Comparison of ENCODE assay signal across 29 cellular contexts in genomic region chr6:22296936-22297335, GRCh38. TPM values are rescaled to one million over a fixed set of nuclear protein-coding genes. Genes with fewer than 3 reads are reported as not detected.
"Had no signal": no experiment of that assay in that cellular context is flagged by ENCODE, and none has a peak within 500 bp of the region (broad histone marks: within the 10 kb centered on the region; RNA-seq: fewer than 3 reads in every experiment).

PRL (minus strand) TSS chr6:22297036; CDS start chr6:22296982, 54 bp downstream.

- H3K36me3 ChIP-seq: colonic mucosa, esophagus squamous epithelium, gastrocnemius medialis, heart left ventricle, left lung, lower lobe of right lung had no signal

- DNase-seq: colonic mucosa; cortex of kidney; effector CD8-positive, alpha-beta T cell; effector memory CD8-positive, alpha-beta T cell; endodermal cell; erythroblast; esophagus squamous epithelium; foreskin fibroblast; foreskin melanocyte; gastrocnemius medialis; heart left ventricle; hippocampal formation; left cardiac atrium; left lung; left ventricle myocardium superior; lower lobe of right lung; mesenchymal stem cell; mucosa of descending colon had no signal

- FAIRE-seq: islet of Langerhans, keratinocyte had no signal

- H3K27ac ChIP-seq: colonic mucosa, epithelial cell of prostate, esophagus squamous epithelium, gastrocnemius medialis, heart left ventricle, left lung, lower lobe of right lung had no signal

- H3K4me3 ChIP-seq: colonic mucosa, esophagus squamous epithelium, gastrocnemius medialis, heart left ventricle, left lung, lower lobe of right lung, mucosa of descending colon had no signal

- H3K9me3 ChIP-seq: colonic mucosa, esophagus squamous epithelium, gastrocnemius medialis, heart left ventricle, left lung, lower lobe of right lung, mucosa of descending colon had no signal

- H3K4me1 ChIP-seq: colonic mucosa, esophagus squamous epithelium, gastrocnemius medialis, heart left ventricle, left lung, lower lobe of right lung had no signal

- H3K27me3 ChIP-seq: colonic mucosa, esophagus squamous epithelium, gastrocnemius medialis, heart left ventricle, left lung had no signal

- ATAC-seq: effector memory CD8-positive, alpha-beta T cell; esophagus mucosa; gastrocnemius medialis; heart left ventricle; left cardiac atrium; left lung; left ventricle myocardium superior; lower lobe of right lung; mucosa of descending colon had no signal

RNA-seq across cellular contexts. Expression of gene PRL, which starts in this region (rescaled TPM):
- total RNA-seq: chondrocyte, colonic mucosa, dermis microvascular lymphatic vessel endothelial cell, endodermal cell, esophagus mucosa, esophagus squamous epithelium, gastrocnemius medialis, heart left ventricle, kidney epithelial cell, left cardiac atrium, left ventricle myocardium superior, lower leg skin, lower lobe of right lung, lung microvascular endothelial cell, mesothelial cell of epicardium, mucosa of descending colon, myocyte had no signal
- polyA plus RNA-seq: heart left ventricle, keratinocyte had no signal
